1 cellular context compared by ENCODE assay signal in the genomic region with DNA sequence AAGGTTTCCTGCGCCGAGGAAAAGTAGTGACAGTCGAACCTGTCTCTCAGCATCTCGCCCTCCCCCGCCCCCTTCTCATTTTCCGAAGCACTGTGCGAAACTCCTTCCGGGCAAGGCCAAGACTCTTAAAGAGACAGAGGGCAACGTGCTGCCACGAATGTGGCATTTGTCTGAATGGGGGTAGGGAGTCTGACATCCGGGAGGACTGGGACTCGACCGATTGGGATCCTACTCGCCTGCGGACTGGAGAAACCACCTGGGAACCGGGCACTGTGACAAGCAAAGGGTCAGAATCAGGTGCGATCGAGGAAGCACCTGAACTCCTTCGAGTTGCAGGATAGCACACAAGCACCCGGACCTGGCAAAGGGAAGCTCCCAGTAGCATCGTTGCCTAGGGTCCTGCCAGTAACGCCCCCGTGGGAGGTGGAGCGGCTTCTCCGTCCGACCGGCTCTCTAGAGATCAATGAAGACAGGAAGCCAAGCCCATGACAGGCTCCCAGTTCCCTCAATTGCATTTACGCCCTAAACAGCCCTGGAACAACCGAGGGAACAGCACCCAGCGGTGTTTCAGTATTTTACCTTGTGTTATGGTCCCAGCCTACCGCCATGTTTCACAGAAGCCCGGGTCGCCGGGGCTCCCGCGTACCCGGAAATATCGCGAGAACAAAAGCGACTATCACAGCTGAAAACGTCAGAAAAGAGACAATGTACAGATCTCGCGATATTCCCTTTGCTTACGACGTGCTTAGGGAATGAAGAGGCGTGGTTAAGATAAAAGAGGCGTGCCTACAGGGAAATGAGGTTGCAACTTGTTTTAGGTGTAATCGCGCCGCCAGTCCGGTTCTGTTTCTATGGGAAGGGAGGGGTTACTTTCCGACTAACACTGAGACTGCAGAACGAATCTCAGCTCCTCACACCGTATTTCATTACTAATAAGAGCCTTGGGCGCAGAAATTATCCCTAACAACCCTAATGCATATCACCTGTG.
TF ChIP-seq lines count a peak whose summit lies in the region.

A gene with protein sequence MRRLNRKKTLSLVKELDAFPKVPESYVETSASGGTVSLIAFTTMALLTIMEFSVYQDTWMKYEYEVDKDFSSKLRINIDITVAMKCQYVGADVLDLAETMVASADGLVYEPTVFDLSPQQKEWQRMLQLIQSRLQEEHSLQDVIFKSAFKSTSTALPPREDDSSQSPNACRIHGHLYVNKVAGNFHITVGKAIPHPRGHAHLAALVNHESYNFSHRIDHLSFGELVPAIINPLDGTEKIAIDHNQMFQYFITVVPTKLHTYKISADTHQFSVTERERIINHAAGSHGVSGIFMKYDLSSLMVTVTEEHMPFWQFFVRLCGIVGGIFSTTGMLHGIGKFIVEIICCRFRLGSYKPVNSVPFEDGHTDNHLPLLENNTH (minus strand): TSS at position 637 of the 988 bp plus-strand sequence. CDS start 9,539 bp downstream, outside the sequence.

TF ChIP-seq in K562, 482 proteins besides CTCF, POLR2A, EP300 and RAD21 (continued from another document and continues in another):
- TF ChIP-seq, protein P1, sequence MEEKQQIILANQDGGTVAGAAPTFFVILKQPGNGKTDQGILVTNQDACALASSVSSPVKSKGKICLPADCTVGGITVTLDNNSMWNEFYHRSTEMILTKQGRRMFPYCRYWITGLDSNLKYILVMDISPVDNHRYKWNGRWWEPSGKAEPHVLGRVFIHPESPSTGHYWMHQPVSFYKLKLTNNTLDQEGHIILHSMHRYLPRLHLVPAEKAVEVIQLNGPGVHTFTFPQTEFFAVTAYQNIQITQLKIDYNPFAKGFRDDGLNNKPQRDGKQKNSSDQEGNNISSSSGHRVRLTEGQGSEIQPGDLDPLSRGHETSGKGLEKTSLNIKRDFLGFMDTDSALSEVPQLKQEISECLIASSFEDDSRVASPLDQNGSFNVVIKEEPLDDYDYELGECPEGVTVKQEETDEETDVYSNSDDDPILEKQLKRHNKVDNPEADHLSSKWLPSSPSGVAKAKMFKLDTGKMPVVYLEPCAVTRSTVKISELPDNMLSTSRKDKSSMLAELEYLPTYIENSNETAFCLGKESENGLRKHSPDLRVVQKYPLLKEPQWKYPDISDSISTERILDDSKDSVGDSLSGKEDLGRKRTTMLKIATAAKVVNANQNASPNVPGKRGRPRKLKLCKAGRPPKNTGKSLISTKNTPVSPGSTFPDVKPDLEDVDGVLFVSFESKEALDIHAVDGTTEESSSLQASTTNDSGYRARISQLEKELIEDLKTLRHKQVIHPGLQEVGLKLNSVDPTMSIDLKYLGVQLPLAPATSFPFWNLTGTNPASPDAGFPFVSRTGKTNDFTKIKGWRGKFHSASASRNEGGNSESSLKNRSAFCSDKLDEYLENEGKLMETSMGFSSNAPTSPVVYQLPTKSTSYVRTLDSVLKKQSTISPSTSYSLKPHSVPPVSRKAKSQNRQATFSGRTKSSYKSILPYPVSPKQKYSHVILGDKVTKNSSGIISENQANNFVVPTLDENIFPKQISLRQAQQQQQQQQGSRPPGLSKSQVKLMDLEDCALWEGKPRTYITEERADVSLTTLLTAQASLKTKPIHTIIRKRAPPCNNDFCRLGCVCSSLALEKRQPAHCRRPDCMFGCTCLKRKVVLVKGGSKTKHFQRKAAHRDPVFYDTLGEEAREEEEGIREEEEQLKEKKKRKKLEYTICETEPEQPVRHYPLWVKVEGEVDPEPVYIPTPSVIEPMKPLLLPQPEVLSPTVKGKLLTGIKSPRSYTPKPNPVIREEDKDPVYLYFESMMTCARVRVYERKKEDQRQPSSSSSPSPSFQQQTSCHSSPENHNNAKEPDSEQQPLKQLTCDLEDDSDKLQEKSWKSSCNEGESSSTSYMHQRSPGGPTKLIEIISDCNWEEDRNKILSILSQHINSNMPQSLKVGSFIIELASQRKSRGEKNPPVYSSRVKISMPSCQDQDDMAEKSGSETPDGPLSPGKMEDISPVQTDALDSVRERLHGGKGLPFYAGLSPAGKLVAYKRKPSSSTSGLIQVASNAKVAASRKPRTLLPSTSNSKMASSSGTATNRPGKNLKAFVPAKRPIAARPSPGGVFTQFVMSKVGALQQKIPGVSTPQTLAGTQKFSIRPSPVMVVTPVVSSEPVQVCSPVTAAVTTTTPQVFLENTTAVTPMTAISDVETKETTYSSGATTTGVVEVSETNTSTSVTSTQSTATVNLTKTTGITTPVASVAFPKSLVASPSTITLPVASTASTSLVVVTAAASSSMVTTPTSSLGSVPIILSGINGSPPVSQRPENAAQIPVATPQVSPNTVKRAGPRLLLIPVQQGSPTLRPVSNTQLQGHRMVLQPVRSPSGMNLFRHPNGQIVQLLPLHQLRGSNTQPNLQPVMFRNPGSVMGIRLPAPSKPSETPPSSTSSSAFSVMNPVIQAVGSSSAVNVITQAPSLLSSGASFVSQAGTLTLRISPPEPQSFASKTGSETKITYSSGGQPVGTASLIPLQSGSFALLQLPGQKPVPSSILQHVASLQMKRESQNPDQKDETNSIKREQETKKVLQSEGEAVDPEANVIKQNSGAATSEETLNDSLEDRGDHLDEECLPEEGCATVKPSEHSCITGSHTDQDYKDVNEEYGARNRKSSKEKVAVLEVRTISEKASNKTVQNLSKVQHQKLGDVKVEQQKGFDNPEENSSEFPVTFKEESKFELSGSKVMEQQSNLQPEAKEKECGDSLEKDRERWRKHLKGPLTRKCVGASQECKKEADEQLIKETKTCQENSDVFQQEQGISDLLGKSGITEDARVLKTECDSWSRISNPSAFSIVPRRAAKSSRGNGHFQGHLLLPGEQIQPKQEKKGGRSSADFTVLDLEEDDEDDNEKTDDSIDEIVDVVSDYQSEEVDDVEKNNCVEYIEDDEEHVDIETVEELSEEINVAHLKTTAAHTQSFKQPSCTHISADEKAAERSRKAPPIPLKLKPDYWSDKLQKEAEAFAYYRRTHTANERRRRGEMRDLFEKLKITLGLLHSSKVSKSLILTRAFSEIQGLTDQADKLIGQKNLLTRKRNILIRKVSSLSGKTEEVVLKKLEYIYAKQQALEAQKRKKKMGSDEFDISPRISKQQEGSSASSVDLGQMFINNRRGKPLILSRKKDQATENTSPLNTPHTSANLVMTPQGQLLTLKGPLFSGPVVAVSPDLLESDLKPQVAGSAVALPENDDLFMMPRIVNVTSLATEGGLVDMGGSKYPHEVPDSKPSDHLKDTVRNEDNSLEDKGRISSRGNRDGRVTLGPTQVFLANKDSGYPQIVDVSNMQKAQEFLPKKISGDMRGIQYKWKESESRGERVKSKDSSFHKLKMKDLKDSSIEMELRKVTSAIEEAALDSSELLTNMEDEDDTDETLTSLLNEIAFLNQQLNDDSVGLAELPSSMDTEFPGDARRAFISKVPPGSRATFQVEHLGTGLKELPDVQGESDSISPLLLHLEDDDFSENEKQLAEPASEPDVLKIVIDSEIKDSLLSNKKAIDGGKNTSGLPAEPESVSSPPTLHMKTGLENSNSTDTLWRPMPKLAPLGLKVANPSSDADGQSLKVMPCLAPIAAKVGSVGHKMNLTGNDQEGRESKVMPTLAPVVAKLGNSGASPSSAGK (IDR thresholded peaks at IDR 0.05) = no peak
- TF ChIP-seq SMAD1 (IDR thresholded peaks at IDR 0.05; ENCODE audit: low read depth, low read length, partially characterized antibody) (no peak), CHD1 (IDR thresholded peaks at IDR 0.05; ENCODE audit: low read length) (peak; percentile 33), PCBP2 (IDR thresholded peaks at IDR 0.05; ENCODE audit: low read depth, low read length, poor library complexity, severe bottlenecking) (no peak), GTF2F1 (IDR thresholded peaks at IDR 0.05; ENCODE audit: low read depth, low read length) (no peak), MTA2 (IDR thresholded peaks at IDR 0.05; ENCODE audit: low read depth) (no peak), SIN3B (IDR thresholded peaks at IDR 0.05; ENCODE audit: low read depth) (peak; percentile 96), MAFF (IDR thresholded peaks at IDR 0.05; ENCODE audit: low read length) (peak; percentile 84), LCOR (CRISPR knock-in tag; IDR thresholded peaks at IDR 0.05) (peak; percentile 67), NFATC3 (IDR thresholded peaks at IDR 0.05) (no peak), JUNB (CRISPR knock-in tag; conservative IDR thresholded peaks at IDR 0.05) (no peak), XRCC4 (IDR thresholded peaks at IDR 0.05; ENCODE audit: extremely low read depth, insufficient read depth, insufficient read length) (no peak), ZNF561 (CRISPR knock-in tag; conservative IDR thresholded peaks at IDR 0.05) (no peak), ZNF77 (CRISPR knock-in tag; IDR thresholded peaks at IDR 0.05) (no peak), CAMTA2 (CRISPR knock-in tag; conservative IDR thresholded peaks at IDR 0.05) (no peak), ZSCAN32 (CRISPR knock-in tag; IDR thresholded peaks at IDR 0.05) (no peak), ZNF668 (CRISPR knock-in tag; IDR thresholded peaks at IDR 0.05) (no peak), ZNF143 (CRISPR knock-in tag; IDR thresholded peaks at IDR 0.05) (no peak), ZNF766 (CRISPR knock-in tag; conservative IDR thresholded peaks at IDR 0.05) (peak; percentile 52), RBM22 (IDR thresholded peaks at IDR 0.05; ENCODE audit: low read depth, low read length, poor library complexity, severe bottlenecking) (no peak), BHLHE40 (IDR thresholded peaks at IDR 0.05; ENCODE audit: low read length) (no peak), GABPA (tag; conservative IDR thresholded peaks at IDR 0.05; ENCODE audit: low read depth) (peak; percentile 56), ELF1 (tag; IDR thresholded peaks at IDR 0.05) (peak; percentile 46), MAZ (CRISPR knock-in tag; conservative IDR thresholded peaks at IDR 0.05 in 1 of 2, IDR thresholded peaks at IDR 0.05 in 1 of 2) (0 out of 4 replicates have a peak, but pooled peaks have one; percentile 15 to 55), C11orf30 (IDR thresholded peaks at IDR 0.05; ENCODE audit: low read depth) (peak; percentile 97)
- TF ChIP-seq, protein P2, sequence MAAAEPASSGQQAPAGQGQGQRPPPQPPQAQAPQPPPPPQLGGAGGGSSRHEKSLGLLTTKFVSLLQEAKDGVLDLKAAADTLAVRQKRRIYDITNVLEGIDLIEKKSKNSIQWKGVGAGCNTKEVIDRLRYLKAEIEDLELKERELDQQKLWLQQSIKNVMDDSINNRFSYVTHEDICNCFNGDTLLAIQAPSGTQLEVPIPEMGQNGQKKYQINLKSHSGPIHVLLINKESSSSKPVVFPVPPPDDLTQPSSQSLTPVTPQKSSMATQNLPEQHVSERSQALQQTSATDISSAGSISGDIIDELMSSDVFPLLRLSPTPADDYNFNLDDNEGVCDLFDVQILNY (CRISPR knock-in tag; IDR thresholded peaks at IDR 0.05) = no peak
- TF ChIP-seq, protein P3, sequence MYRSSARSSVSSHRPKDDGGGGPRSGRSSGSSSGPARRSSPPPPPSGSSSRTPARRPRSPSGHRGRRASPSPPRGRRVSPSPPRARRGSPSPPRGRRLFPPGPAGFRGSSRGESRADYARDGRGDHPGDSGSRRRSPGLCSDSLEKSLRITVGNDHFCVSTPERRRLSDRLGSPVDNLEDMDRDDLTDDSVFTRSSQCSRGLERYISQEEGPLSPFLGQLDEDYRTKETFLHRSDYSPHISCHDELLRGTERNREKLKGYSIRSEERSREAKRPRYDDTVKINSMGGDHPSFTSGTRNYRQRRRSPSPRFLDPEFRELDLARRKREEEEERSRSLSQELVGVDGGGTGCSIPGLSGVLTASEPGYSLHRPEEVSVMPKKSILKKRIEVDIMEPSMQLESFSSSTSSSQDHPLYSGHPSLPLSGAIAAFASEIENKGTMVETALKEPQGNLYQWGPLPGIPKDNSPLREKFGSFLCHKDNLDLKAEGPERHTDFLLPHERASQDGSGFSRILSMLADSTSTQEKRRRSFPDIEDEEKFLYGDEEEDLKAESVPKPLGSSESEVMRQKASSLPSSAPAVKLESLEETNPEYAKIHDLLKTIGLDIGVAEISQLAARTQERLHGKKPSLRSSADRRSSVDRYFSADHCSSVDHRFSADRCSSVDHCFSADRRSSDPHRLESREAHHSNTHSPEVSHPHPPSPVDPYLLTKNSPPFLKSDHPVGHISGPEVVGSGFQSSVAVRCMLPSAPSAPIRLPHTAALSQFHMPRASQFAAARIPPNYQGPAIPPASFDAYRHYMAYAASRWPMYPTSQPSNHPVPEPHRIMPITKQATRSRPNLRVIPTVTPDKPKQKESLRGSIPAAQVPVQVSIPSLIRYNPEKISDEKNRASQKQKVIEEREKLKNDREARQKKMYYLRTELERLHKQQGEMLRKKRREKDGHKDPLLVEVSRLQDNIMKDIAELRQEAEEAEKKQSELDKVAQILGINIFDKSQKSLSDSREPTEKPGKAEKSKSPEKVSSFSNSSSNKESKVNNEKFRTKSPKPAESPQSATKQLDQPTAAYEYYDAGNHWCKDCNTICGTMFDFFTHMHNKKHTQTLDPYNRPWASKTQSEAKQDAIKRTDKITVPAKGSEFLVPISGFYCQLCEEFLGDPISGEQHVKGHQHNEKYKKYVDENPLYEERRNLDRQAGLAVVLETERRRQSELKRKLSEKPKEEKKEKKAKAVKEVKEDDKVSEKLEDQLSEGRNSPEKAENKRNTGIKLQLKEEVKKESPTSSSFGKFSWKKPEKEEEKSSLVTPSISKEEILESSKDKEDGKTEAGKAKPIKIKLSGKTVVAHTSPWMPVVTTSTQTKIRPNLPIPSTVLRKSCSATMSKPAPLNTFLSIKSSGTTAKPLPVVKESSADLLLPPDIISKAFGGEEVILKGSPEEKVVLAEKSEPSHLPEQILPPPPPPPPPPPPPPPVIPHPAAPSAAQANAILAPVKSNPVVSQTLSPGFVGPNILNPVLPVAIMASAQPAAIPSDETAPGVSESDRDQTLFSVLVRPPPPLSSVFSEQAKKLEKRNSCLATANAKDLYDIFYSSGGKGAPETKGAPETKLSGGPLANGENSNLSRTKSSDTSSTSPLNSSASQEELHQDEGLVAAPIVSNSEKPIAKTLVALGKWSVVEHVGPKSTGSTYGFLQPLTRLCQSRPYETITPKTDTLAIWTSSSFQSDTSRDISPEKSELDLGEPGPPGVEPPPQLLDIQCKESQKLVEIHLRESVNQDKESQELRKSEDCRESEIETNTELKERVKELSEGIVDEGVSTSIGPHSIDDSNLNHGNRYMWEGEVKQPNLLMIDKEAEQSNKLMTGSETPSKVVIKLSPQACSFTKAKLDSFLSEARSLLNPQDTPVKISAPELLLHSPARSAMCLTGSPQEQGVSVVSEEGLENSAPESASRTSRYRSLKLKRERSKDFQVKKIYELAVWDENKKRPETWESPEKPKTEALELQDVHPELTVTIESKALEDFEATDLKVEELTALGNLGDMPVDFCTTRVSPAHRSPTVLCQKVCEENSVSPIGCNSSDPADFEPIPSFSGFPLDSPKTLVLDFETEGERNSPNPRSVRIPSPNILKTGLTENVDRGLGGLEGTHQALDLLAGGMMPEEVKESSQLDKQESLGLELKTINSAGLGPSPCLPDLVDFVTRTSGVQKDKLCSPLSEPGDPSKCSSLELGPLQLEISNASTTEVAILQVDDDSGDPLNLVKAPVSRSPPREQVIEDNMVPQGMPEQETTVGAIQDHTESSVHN (IDR thresholded peaks at IDR 0.05; ENCODE audit: borderline replicate concordance in 1 of 2, low read depth in 1 of 2) = no peak
- TF ChIP-seq, protein P4, sequence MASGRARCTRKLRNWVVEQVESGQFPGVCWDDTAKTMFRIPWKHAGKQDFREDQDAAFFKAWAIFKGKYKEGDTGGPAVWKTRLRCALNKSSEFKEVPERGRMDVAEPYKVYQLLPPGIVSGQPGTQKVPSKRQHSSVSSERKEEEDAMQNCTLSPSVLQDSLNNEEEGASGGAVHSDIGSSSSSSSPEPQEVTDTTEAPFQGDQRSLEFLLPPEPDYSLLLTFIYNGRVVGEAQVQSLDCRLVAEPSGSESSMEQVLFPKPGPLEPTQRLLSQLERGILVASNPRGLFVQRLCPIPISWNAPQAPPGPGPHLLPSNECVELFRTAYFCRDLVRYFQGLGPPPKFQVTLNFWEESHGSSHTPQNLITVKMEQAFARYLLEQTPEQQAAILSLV (tag; IDR thresholded peaks at IDR 0.05) = no peak
